16 cellular contexts compared by ENCODE assay signal in genomic region chr1:30416221-30416820, GRCh38.
"Had no signal": no experiment of that assay in that cellular context is flagged by ENCODE, and none has a peak within 500 bp of the region (broad histone marks: within the 10 kb centered on the region; RNA-seq: fewer than 3 reads in every experiment).

No MANE protein-coding gene starts in this region.

- H3K36me3 Mint-ChIP-seq: stimulated activated naive B cell treated with anti-CD40 and anti-IgM and Interleukin-4, amounts not matched to agents 10 μg/mL and 1 μg/mL and 100 μg/mL, for 72 hours; T-cell had no signal

- H3K4me3 ChIP-seq: lower lobe of right lung, transverse colon had no signal

- DNase-seq: activated CD4-positive, alpha-beta T cell treated with anti-CD3 and anti-CD28 coated beads, Interleukin-2, amount 50 U/mL, for 1 hour; activated naive CD4-positive, alpha-beta T cell; anterior cingulate cortex; cerebellar nuclear complex; effector memory CD8-positive, alpha-beta T cell; left cardiac atrium; lower lobe of right lung; posterior cingulate gyrus; SK-N-SH; stimulated activated CD4-positive, alpha-beta T cell treated with anti-CD3 and anti-CD28 coated beads, Interleukin-2, amount 100 ng/mL, for 48 hours; stimulated activated naive B cell treated with anti-CD40 and anti-IgM and Interleukin-4, amounts not matched to agents 10 μg/mL and 1 μg/mL and 100 μg/mL, for 72 hours; substantia nigra; T-helper 9 cell; transverse colon had no signal

- H3K4me1 Mint-ChIP-seq: stimulated activated naive B cell treated with anti-CD40 and anti-IgM and Interleukin-4, amounts not matched to agents 10 μg/mL and 1 μg/mL and 100 μg/mL, for 72 hours; T-cell had no signal

- H3K4me3 Mint-ChIP-seq: dendritic cell treated with granulocyte-macrophage colony-stimulating factor and Interleukin-4, amounts not matched to agents 40 ng/mL and 50 ng/mL, for 4 days; effector memory CD8-positive, alpha-beta T cell; stimulated activated naive B cell treated with anti-CD40 and anti-IgM and Interleukin-4, amounts not matched to agents 10 μg/mL and 1 μg/mL and 100 μg/mL, for 72 hours; T-cell had no signal

- H3K9me3 Mint-ChIP-seq: dendritic cell treated with granulocyte-macrophage colony-stimulating factor and Interleukin-4, amounts not matched to agents 40 ng/mL and 50 ng/mL, for 4 days; effector memory CD8-positive, alpha-beta T cell; stimulated activated naive B cell treated with anti-CD40 and anti-IgM and Interleukin-4, amounts not matched to agents 10 μg/mL and 1 μg/mL and 100 μg/mL, for 72 hours; T-cell had no signal

- ATAC-seq: effector memory CD8-positive, alpha-beta T cell; left cardiac atrium; lower lobe of right lung; stimulated activated naive B cell treated with anti-CD40 and anti-IgM and Interleukin-4, amounts not matched to agents 10 μg/mL and 1 μg/mL and 100 μg/mL, for 72 hours; T-cell had no signal

- H3K27ac Mint-ChIP-seq: dendritic cell treated with granulocyte-macrophage colony-stimulating factor and Interleukin-4, amounts not matched to agents 40 ng/mL and 50 ng/mL, for 4 days; effector memory CD8-positive, alpha-beta T cell; stimulated activated naive B cell treated with anti-CD40 and anti-IgM and Interleukin-4, amounts not matched to agents 10 μg/mL and 1 μg/mL and 100 μg/mL, for 72 hours; T-cell had no signal
